Comparison of ENCODE assay signal across 1 cellular context in genomic region chr16:68833251-68833650, GRCh38.
TF ChIP-seq lines count a peak whose summit lies in the region.

No MANE protein-coding gene starts in this region.

TF ChIP-seq in K562, 482 proteins besides CTCF, POLR2A, EP300 and RAD21:
- TF ChIP-seq RERE (CRISPR knock-in tag; IDR thresholded peaks at IDR 0.05; ENCODE audit: borderline replicate concordance) (no peak), ARID2 (IDR thresholded peaks at IDR 0.05) (no peak), KAT7 (CRISPR knock-in tag; IDR thresholded peaks at IDR 0.05; ENCODE audit: borderline replicate concordance) (no peak), IRF9 (tag; IDR thresholded peaks at IDR 0.05) (no peak), MEF2D (tag; conservative IDR thresholded peaks at IDR 0.05; ENCODE audit: low read depth) (no peak), ZNF143 (CRISPR knock-in tag; IDR thresholded peaks at IDR 0.05) (no peak), ZNF696 (CRISPR knock-in tag; conservative IDR thresholded peaks at IDR 0.05) (no peak), THAP7 (CRISPR knock-in tag; IDR thresholded peaks at IDR 0.05) (no peak)
